Comparison of ENCODE assay signal across 10 cellular contexts in the genomic region with DNA sequence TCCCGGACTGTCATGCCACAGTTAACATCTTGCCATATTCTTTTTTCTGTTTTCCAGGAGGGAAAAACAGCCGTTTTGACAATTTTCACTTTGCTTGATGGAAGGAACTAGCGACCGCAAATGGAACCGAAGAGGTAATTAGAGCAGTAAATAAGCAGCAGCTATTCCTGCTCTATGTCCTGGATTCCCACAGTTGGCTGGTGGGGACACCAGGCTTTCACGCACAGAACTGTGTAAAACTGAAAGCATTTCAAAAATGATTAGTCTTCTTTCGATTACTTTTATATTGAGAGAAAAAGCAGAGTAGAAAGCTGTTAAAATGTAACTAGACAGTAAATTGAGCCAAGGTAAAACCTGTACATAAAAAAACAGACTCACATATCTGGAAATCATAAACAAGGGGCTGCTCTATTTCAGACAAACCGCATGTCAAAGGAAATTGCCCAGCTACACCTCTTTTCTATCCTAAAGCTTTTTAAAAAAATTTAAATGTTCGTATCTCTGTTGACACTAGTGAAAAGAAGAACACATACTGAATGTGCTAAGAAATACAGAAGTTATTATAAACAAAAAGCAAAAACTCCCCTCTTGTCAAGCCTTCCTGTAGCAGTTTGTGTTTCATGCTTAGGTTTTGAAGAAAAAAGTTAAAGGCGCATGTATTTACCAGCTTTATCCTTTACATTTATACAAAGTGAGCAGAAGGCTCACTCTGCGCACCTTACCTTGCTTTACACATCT.
DNase-seq lines count a peak whose midpoint lies in the region; ATAC-seq and TF ChIP-seq lines count a peak whose summit lies in the region.
"Had no signal": no experiment of that assay in that cellular context is flagged by ENCODE, and none has a peak within 500 bp of the region (broad histone marks: within the 10 kb centered on the region; RNA-seq: fewer than 3 reads in every experiment).

No MANE protein-coding gene starts in this region.

- DNase-seq in CD8-positive, alpha-beta memory T cell = peak in 1 of 5 donors; percentile 46
- DNase-seq in T-cell (no peak), esophagus squamous epithelium (lab: John Stamatoyannopoulos, UW) (no peak), NCI-H1048 (lab: John Stamatoyannopoulos, UW) (no peak), Caco-2 (no peak)
- DNase-seq: EL, RPMI8226 had no signal

- ATAC-seq in T-cell (replicated peaks in 1 of 4) = peak in 2 of 4 experiments; percentile 8 to 52
- ATAC-seq in GM21737 (IDR thresholded peaks at IDR 0.05; ENCODE audit: unreplicated experiment) = no peak
- no peak for ATAC-seq in GM18517 (IDR thresholded peaks at IDR 0.05; ENCODE audit: unreplicated experiment)

- no peaks in the 10 kb centered on the region for H3K9me3 Mint-ChIP-seq in CD8-positive, alpha-beta memory T cell
- H3K9me3 Mint-ChIP-seq in T-cell (no peaks in the 10 kb centered on the region), Caco-2 (ENCODE audit: unreplicated experiment) (no peaks in the 10 kb centered on the region)

- no peak for TF ChIP-seq POLR2A in esophagus squamous epithelium (IDR thresholded peaks at IDR 0.05)

- POLR2A ChIA-PET in CD8-positive, alpha-beta memory T cell (lab: Charles Lee) = interaction anchor here (0.5 to 1.2 kb wide), 2 partner anchors 10 to 25 kb away, joined by 3 to 11 read pairs; no protein-coding TSS in a partner anchor
- POLR2A ChIA-PET in T-cell (lab: Charles Lee) (interaction anchor here (0.6 to 1.0 kb wide), 3 partner anchors 11 to 255 kb away, joined by 3 to 4 read pairs (median 4); no protein-coding TSS in a partner anchor), Caco-2 (lab: Charles Lee) (no interaction called here)

- H3K9ac ChIP-seq in skeletal muscle tissue (ENCODE audit: low read depth in 1 of 3, low read length in 3 of 3) = no peak overlapping the region

- TF ChIP-seq CTCF in esophagus squamous epithelium (IDR thresholded peaks at IDR 0.05) (no peak), Caco-2 (IDR thresholded peaks at IDR 0.05; ENCODE audit: insufficient read depth in 1 of 2, low read depth in 1 of 2, low read length in 1 of 2, severe bottlenecking in 1 of 2, unreplicated experiment in 1 of 2) (no peak)

- 75 to 85% methylated on average over 11 of the region's 11 CpGs for WGBS in esophagus squamous epithelium, 2 donors

- peaks cover 0 to 60% (median 8%) of the 10 kb centered on the region in 3 donors for H3K36me3 Mint-ChIP-seq in CD8-positive, alpha-beta memory T cell
- H3K36me3 Mint-ChIP-seq in T-cell = peaks cover 21% of the 10 kb centered on the region
- H3K36me3 Mint-ChIP-seq in Caco-2 (ENCODE audit: insufficient read depth, unreplicated experiment) = peaks cover 38% of the 10 kb centered on the region

- no TSS peak for BruUV-seq in Caco-2 (replicated peaks; lab: Mats Ljungman, UMichigan)

- peaks cover 54 to 83% (median 72%) of the 10 kb centered on the region in 3 donors for H3K4me1 Mint-ChIP-seq in CD8-positive, alpha-beta memory T cell
- peaks cover 85 to 90% (median 88%) of the 10 kb centered on the region in 3 donors for H3K4me1 Mint-ChIP-seq in T-cell
- H3K4me1 Mint-ChIP-seq in Caco-2 (ENCODE audit: low read depth, unreplicated experiment) = peaks cover 10% of the 10 kb centered on the region

- H3K27ac ChIP-seq in CD8-positive, alpha-beta memory T cell (ENCODE audit: low read depth, low read length) = no peak overlapping the region
- H3K27ac ChIP-seq in esophagus squamous epithelium (peak overlapping the region; percentile 50 to 88 (median 84)), skeletal muscle tissue (ENCODE audit: low read depth, low read length) (peak overlapping the region; percentile 60)

- intact Hi-C loops in esophagus squamous epithelium (cut with DNase I) (no loop called here), Caco-2 (cut with micrococcal nuclease; ENCODE audit: unreplicated experiment) (no loop called here)

- no peaks in the 10 kb centered on the region for H3K36me3 ChIP-seq in CD8-positive, alpha-beta memory T cell (ENCODE audit: insufficient read depth, low read length)
- H3K36me3 ChIP-seq in esophagus squamous epithelium (peaks cover 0 to 36% (median 0%) of the 10 kb centered on the region in 3 donors), skeletal muscle tissue (ENCODE audit: control insufficient read depth in 3 of 3, insufficient read depth in 3 of 3, low read length in 3 of 3) (peaks cover 4 to 12% (median 10%) of the 10 kb centered on the region in 3 donors), Caco-2 (ENCODE audit: control insufficient read depth, insufficient read depth, low read length) (no peaks in the 10 kb centered on the region)

- peak overlapping the region; percentile 10 to 72 (median 64) for H3K4me3 Mint-ChIP-seq in CD8-positive, alpha-beta memory T cell
- H3K4me3 Mint-ChIP-seq in T-cell (peak overlapping the region; percentile 59 to 85 (median 69)), Caco-2 (ENCODE audit: unreplicated experiment) (no peak overlapping the region)

- peaks cover 71% of the 10 kb centered on the region for H3K4me1 ChIP-seq in CD8-positive, alpha-beta memory T cell (ENCODE audit: insufficient read depth, low read length)
- peaks cover 28 to 88% (median 39%) of the 10 kb centered on the region in 3 donors for H3K4me1 ChIP-seq in esophagus squamous epithelium
- H3K4me1 ChIP-seq in skeletal muscle tissue (ENCODE audit: control insufficient read depth in 3 of 3, insufficient read depth in 3 of 3, low read length in 3 of 3) = peaks cover 33 to 47% (median 44%) of the 10 kb centered on the region in 3 donors
- peaks cover 37% of the 10 kb centered on the region for H3K4me1 ChIP-seq in Caco-2

- H3K4me3 ChIP-seq in CD8-positive, alpha-beta memory T cell (ENCODE audit: low read length) = no peak overlapping the region
- H3K4me3 ChIP-seq in esophagus squamous epithelium = no peak overlapping the region
- no peak overlapping the region for H3K4me3 ChIP-seq in skeletal muscle tissue (ENCODE audit: low read length in 3 of 3)
- H3K4me3 ChIP-seq in Caco-2 (ENCODE audit: low read depth, low read length) = no peak overlapping the region

- H3K27me3 Mint-ChIP-seq in CD8-positive, alpha-beta memory T cell = no peaks in the 10 kb centered on the region
- H3K27me3 Mint-ChIP-seq in T-cell (no peaks in the 10 kb centered on the region), Caco-2 (ENCODE audit: insufficient read depth, unreplicated experiment) (no peaks in the 10 kb centered on the region)

- CTCF ChIA-PET in CD8-positive, alpha-beta memory T cell (lab: Charles Lee) = interaction anchor here (0.6 to 1.3 kb wide), 3 partner anchors 16 to 23 kb away, joined by 3 to 4 read pairs (median 3); no protein-coding TSS in a partner anchor
- CTCF ChIA-PET in T-cell (lab: Charles Lee) (interaction anchor here in 1 of 2 donors (1.4 to 2.4 kb wide), 4 partner anchors 10 to 22 kb away, joined by 3 to 9 read pairs (median 6); no protein-coding TSS in a partner anchor), Caco-2 (lab: Charles Lee) (interaction anchor here (1.1 kb wide), 1 partner anchor 10 kb away, joined by 5 read pairs; no protein-coding TSS in a partner anchor)

- no peaks in the 10 kb centered on the region for H3K27me3 ChIP-seq in CD8-positive, alpha-beta memory T cell (ENCODE audit: insufficient read depth, low read length, poor library complexity, severe bottlenecking)
- H3K27me3 ChIP-seq in esophagus squamous epithelium (no peaks in the 10 kb centered on the region), skeletal muscle tissue (ENCODE audit: control insufficient read depth in 3 of 3, insufficient read depth in 3 of 3, low read length in 3 of 3) (no peaks in the 10 kb centered on the region), Caco-2 (replicated peaks; ENCODE audit: control insufficient read depth, insufficient read depth, low read length) (no peaks in the 10 kb centered on the region)

- H3K9me3 ChIP-seq in CD8-positive, alpha-beta memory T cell (ENCODE audit: low read length) = no peaks in the 10 kb centered on the region
- H3K9me3 ChIP-seq in esophagus squamous epithelium (no peaks in the 10 kb centered on the region), skeletal muscle tissue (ENCODE audit: control insufficient read depth in 3 of 3, low read length in 3 of 3) (no peaks in the 10 kb centered on the region), Caco-2 (no peaks in the 10 kb centered on the region)

- H3K27ac Mint-ChIP-seq in CD8-positive, alpha-beta memory T cell = peak overlapping the region; percentile 25 to 94 (median 75)
- H3K27ac Mint-ChIP-seq in T-cell = peak overlapping the region; percentile 91 to 95
- no peak overlapping the region for H3K27ac Mint-ChIP-seq in Caco-2 (ENCODE audit: unreplicated experiment)
